ENCODE assay signal across 11 cellular contexts in the genomic region with DNA sequence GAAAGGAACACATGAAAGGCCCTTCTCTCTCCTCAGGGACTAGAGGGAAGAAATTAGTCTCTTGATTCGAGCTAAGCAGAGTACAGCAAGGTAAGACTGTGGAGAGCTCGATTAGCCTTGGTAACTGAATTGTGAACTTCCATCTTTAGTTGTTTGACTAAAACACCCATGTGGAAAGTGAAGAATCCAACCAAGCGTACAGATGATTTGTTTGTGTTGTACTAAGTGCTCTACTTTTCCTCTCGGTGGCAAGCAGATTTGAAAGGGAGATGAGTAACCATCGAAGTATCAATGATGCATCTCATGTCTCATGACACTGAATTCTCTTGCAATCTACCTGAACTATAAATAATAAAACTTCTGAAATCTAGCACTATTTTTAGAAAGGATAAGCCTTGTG.
DNase-seq lines count a peak whose midpoint lies in the region; ATAC-seq and TF ChIP-seq lines count a peak whose summit lies in the region.
"Had no signal": no experiment of that assay in that cellular context is flagged by ENCODE, and none has a peak within 500 bp of the region (broad histone marks: within the 10 kb centered on the region; RNA-seq: fewer than 3 reads in every experiment).

No MANE protein-coding gene starts in this region.

- intact Hi-C loops in sciatic nerve (cut with DNase I) (no loop called here), breast epithelium (cut with DNase I; ENCODE audit: low total_unique reads) (no loop called here)

- H3K27me3 ChIP-seq in breast epithelium = no peaks in the 10 kb centered on the region
- H3K27me3 ChIP-seq: upper lobe of left lung had no signal

- H3K4me1 ChIP-seq in breast epithelium = no peaks in the 10 kb centered on the region

- H3K4me3 ChIP-seq in breast epithelium = no peak overlapping the region
- H3K4me3 ChIP-seq: upper lobe of left lung had no signal

- peak; percentile 71 for ATAC-seq in GM18858 (IDR thresholded peaks at IDR 0.05; ENCODE audit: unreplicated experiment)
- peak; percentile 74 for ATAC-seq in GM21723 (IDR thresholded peaks at IDR 0.05; ENCODE audit: unreplicated experiment)
- peak; percentile 64 for ATAC-seq in HG03439 (IDR thresholded peaks at IDR 0.05; ENCODE audit: unreplicated experiment)
- no peak for ATAC-seq in sciatic nerve

- H3K27ac ChIP-seq in breast epithelium = no peak overlapping the region
- H3K27ac ChIP-seq: upper lobe of left lung had no signal

- no peak for TF ChIP-seq POLR2A in breast epithelium (IDR thresholded peaks at IDR 0.05)

- DNase-seq in kidney glomerular epithelial cell (lab: John Stamatoyannopoulos, UW) = peak; percentile 87
- DNase-seq in activated CD4-positive, CD25-positive, alpha-beta regulatory T cell (lab: John Stamatoyannopoulos, UW) = no peak
- DNase-seq in sciatic nerve (ENCODE audit: low spot score) = no peak
- DNase-seq in NCI-H1930 (lab: John Stamatoyannopoulos, UW) = no peak
- no peak for DNase-seq in breast epithelium (ENCODE audit: low spot score in 2 of 2)
- DNase-seq: CD4-positive, CD25-positive, alpha-beta regulatory T cell; posterior cingulate gyrus; upper lobe of left lung had no signal

- no peak for TF ChIP-seq CTCF in breast epithelium (IDR thresholded peaks at IDR 0.05)

- no peaks in the 10 kb centered on the region for H3K9me3 ChIP-seq in breast epithelium
- H3K9me3 ChIP-seq: upper lobe of left lung had no signal

- no peaks in the 10 kb centered on the region for H3K36me3 ChIP-seq in breast epithelium
- H3K36me3 ChIP-seq: upper lobe of left lung had no signal
